In the genomic region with DNA sequence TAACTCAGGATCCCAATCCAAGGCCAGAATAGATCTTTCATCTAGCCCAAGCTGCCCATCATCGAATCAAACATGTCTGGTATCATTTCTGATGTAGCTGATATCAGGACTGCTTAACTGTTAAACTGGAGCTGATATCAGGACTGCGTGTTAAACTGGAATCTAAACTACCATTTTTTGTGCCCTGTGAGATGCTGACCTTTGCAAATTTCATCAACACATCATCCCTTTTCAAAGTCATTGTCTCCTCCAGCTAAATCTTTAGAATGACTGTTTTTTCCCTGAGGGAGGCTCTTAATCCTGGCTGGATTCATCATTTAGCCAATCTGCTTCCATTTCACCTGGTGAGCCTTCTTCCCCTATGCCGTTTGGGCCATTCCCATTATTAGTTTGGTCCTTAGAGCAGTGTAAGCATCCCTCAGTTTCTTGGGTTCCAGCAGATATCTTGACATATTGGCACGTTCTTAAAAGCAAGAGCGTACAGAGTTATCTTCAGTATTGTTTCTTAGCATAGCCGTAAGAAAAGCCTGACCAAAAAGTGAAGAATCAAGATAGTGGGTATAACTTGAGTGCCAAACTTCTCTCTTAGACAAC, we compare ENCODE assay signal across 28 cellular contexts.
"Had no signal": no experiment of that assay in that cellular context is flagged by ENCODE, and none has a peak within 500 bp of the region (broad histone marks: within the 10 kb centered on the region; RNA-seq: fewer than 3 reads in every experiment).

No MANE protein-coding gene starts in this region.

- H3K9me3 Mint-ChIP-seq: mesothelial cell of epicardium; naive B cell; natural killer cell; stimulated activated effector memory CD8-positive, alpha-beta T cell treated with anti-CD3 and anti-CD28 coated beads, Interleukin-12 subunit alpha, Interleukin-12 subunit beta, amount 100 ng/mL, for 72 hours; stimulated activated naive CD8-positive, alpha-beta T cell treated with anti-CD3 and anti-CD28 coated beads, Interleukin-15, Interleukin-2, amounts not matched to agents 100 ng/mL and 50 ng/mL, for 24 hours had no signal

- H3K4me1 ChIP-seq: left ventricle myocardium inferior, neural progenitor cell, prostate gland, suprapubic skin, tibial artery, upper lobe of right lung had no signal

- H2AFZ ChIP-seq: neural progenitor cell had no signal

- H3K9me3 ChIP-seq: left ventricle myocardium inferior, neutrophil, ovary, prostate gland, sigmoid colon, spleen, suprapubic skin, thoracic aorta, tibial artery, upper lobe of right lung had no signal

- H3K27me3 Mint-ChIP-seq: naive B cell; stimulated activated naive CD8-positive, alpha-beta T cell treated with anti-CD3 and anti-CD28 coated beads, Interleukin-15, Interleukin-2, amounts not matched to agents 100 ng/mL and 50 ng/mL, for 24 hours had no signal

- H3K36me3 Mint-ChIP-seq: naive B cell, natural killer cell had no signal

- H3K4me1 Mint-ChIP-seq: nephron progenitor cell, neural progenitor cell had no signal

- ATAC-seq: natural killer cell; right cardiac atrium; stimulated activated effector memory CD8-positive, alpha-beta T cell treated with anti-CD3 and anti-CD28 coated beads, Interleukin-12 subunit alpha, Interleukin-12 subunit beta, amount 100 ng/mL, for 72 hours; upper lobe of right lung had no signal

- H3K27ac ChIP-seq: left ventricle myocardium inferior, neural progenitor cell, neutrophil, ovary, prostate gland, sigmoid colon, spleen, suprapubic skin, thoracic aorta, tibial artery, upper lobe of right lung had no signal

- H3K27me3 ChIP-seq: neural progenitor cell, neutrophil, ovary, sigmoid colon, spleen, suprapubic skin, tibial artery, upper lobe of right lung had no signal

- H3K9ac ChIP-seq: neural progenitor cell had no signal

- H3K4me3 Mint-ChIP-seq: mesothelial cell of epicardium; naive B cell; natural killer cell; nephron progenitor cell; neural progenitor cell; stimulated activated effector memory CD8-positive, alpha-beta T cell treated with anti-CD3 and anti-CD28 coated beads, Interleukin-12 subunit alpha, Interleukin-12 subunit beta, amount 100 ng/mL, for 72 hours; stimulated activated naive CD8-positive, alpha-beta T cell treated with anti-CD3 and anti-CD28 coated beads, Interleukin-15, Interleukin-2, amounts not matched to agents 100 ng/mL and 50 ng/mL, for 24 hours had no signal

- H3K4me3 ChIP-seq: left ventricle myocardium inferior, lung, neural progenitor cell, ovary, prostate gland, sigmoid colon, spleen, suprapubic skin, thoracic aorta, tibial artery, upper lobe of right lung had no signal

- H3K4me2 ChIP-seq: neural progenitor cell had no signal

- FAIRE-seq: small intestine had no signal

- H3K27ac Mint-ChIP-seq: mesothelial cell of epicardium; naive B cell; natural killer cell; nephron progenitor cell; neural progenitor cell; stimulated activated effector memory CD8-positive, alpha-beta T cell treated with anti-CD3 and anti-CD28 coated beads, Interleukin-12 subunit alpha, Interleukin-12 subunit beta, amount 100 ng/mL, for 72 hours; stimulated activated naive CD8-positive, alpha-beta T cell treated with anti-CD3 and anti-CD28 coated beads, Interleukin-15, Interleukin-2, amounts not matched to agents 100 ng/mL and 50 ng/mL, for 24 hours had no signal

- H3K36me3 ChIP-seq: ovary, prostate gland had no signal

- DNase-seq: hypothalamus; islet precursor cell; left ventricle myocardium inferior; mesendoderm; naive B cell; natural killer cell; nephron progenitor cell; occipital lobe; ovary; retina; right cardiac atrium; sigmoid colon; small intestine; spleen; stimulated activated CD4-positive, alpha-beta T cell treated with anti-CD3 and anti-CD28 coated beads, Interleukin-4, amount 100 ng/mL, for 24 hours; stimulated activated naive CD4-positive, alpha-beta T cell; tibial artery; trophoblast cell; upper lobe of right lung had no signal
